Comparison of ENCODE assay signal across 8 cellular contexts in genomic region chr2:166057363-166058169, GRCh38.
DNase-seq lines count a peak whose midpoint lies in the region; ATAC-seq and TF ChIP-seq lines count a peak whose summit lies in the region.

No MANE protein-coding gene starts in this region.

- no peaks in the 10 kb centered on the region for H3K27me3 Mint-ChIP-seq in neural crest cell (ENCODE audit: low read depth)

- no peak overlapping the region for H3K27ac Mint-ChIP-seq in neural crest cell (ENCODE audit: unreplicated experiment)

- H3K4me3 Mint-ChIP-seq in neural crest cell: no peak overlapping the region

- peaks cover 5% of the 10 kb centered on the region for H3K4me1 ChIP-seq in body of pancreas
- H3K4me1 ChIP-seq in thyroid gland: no peaks in the 10 kb centered on the region

- DNase-seq in G401 (ENCODE audit: low spot score) (peak; percentile 43), NCI-H146 treated with DMSO at 0.1 percent for 48 hours (lab: John Stamatoyannopoulos, UW; ENCODE audit: unreplicated experiment) (peak; percentile 0), body of pancreas (no peak), neural crest cell (ENCODE audit: low read depth, low spot score) (no peak), HK-2 (ENCODE audit: unreplicated experiment) (no peak), thyroid gland (no peak)

- in situ Hi-C loops in G401 (cut with HindIII; ENCODE audit: low sequenced_read_pairs): no loop called here

- H3K27ac ChIP-seq in body of pancreas (no peak overlapping the region), thyroid gland (no peak overlapping the region)

- no peaks in the 10 kb centered on the region for H3K4me1 Mint-ChIP-seq in neural crest cell

- intact Hi-C loops in body of pancreas (cut with DNase I): no loop called here
- intact Hi-C loops in thyroid gland (cut with DNase I): no loop called here

- TF ChIP-seq CTCF in body of pancreas (IDR thresholded peaks at IDR 0.05): peak; percentile 38 to 57 (median 49)
- peak; percentile 79 for TF ChIP-seq CTCF in neural crest cell (conservative IDR thresholded peaks at IDR 0.05)
- TF ChIP-seq CTCF in thyroid gland (IDR thresholded peaks at IDR 0.05): peak in 3 of 6 experiments; percentile 15 to 48 (median 20)

- H3K36me3 ChIP-seq in body of pancreas (replicated peaks in 1 of 2; ENCODE audit: insufficient read depth in 1 of 2, low read depth in 2 of 2) (no peaks in the 10 kb centered on the region), thyroid gland (no peaks in the 10 kb centered on the region)

- H3K9me3 Mint-ChIP-seq in neural crest cell: no peaks in the 10 kb centered on the region

- ATAC-seq in body of pancreas (peak; percentile 63), GM18498 (IDR thresholded peaks at IDR 0.05; ENCODE audit: unreplicated experiment) (no peak), HG03565 (IDR thresholded peaks at IDR 0.05; ENCODE audit: unreplicated experiment) (no peak)

- no peaks in the 10 kb centered on the region for H3K36me3 Mint-ChIP-seq in neural crest cell (ENCODE audit: low read depth)

- TF ChIP-seq POLR2A in body of pancreas (IDR thresholded peaks at IDR 0.05) (no peak), thyroid gland (IDR thresholded peaks at IDR 0.05) (no peak)

- no peaks in the 10 kb centered on the region for H3K27me3 ChIP-seq in body of pancreas
- H3K27me3 ChIP-seq in thyroid gland: no peaks in the 10 kb centered on the region

- no peak overlapping the region for H3K4me3 ChIP-seq in body of pancreas
- H3K4me3 ChIP-seq in thyroid gland (replicated peaks in 1 of 3): no peak overlapping the region

- WGBS in body of pancreas, 2 donors: 5% methylated on average over 4 of the region's 4 CpGs
- WGBS in thyroid gland, 2 donors: 12 to 17% methylated on average over 4 of the region's 4 CpGs

- H3K9me3 ChIP-seq in body of pancreas (no peaks in the 10 kb centered on the region), thyroid gland (no peaks in the 10 kb centered on the region)

Comparison
In these comparisons a context has a peak if more than half of its experiments do, and no peak if none do; other contexts are left out.
1. DNase-seq: peak in G401 (single experiment) and NCI-H146 treated with DMSO at 0.1 percent for 48 hours (single experiment); none in body of pancreas (0 of 4), neural crest cell (single experiment), HK-2 (single experiment) and thyroid gland (0 of 2).